Comparison of ENCODE assay signal across 21 cellular contexts in genomic region chrX:110755061-110755460, GRCh38. TPM values are rescaled to one million over a fixed set of nuclear protein-coding genes. Genes with fewer than 3 reads are reported as not detected.
"Had no signal": no experiment of that assay in that cellular context is flagged by ENCODE, and none has a peak within 500 bp of the region (broad histone marks: within the 10 kb centered on the region; RNA-seq: fewer than 3 reads in every experiment).

No MANE protein-coding gene starts in this region.

- H3K4me1 ChIP-seq: colonic mucosa, esophagus squamous epithelium, pancreas had no signal

- H3K27me3 ChIP-seq: colonic mucosa, esophagus squamous epithelium had no signal

- H3K36me3 ChIP-seq: colonic mucosa, esophagus squamous epithelium, pancreas had no signal

- H3K4me3 ChIP-seq: colonic mucosa, esophagus squamous epithelium, pancreas had no signal

- DNase-seq: activated CD4-positive, alpha-beta T cell treated with anti-CD3 and anti-CD28 coated beads, Interleukin-2, amount 50 U/mL, for 48 hours; activated CD4-positive, CD25-positive, alpha-beta regulatory T cell treated with anti-CD3 and anti-CD28 coated beads, Interleukin-2, amount 50 U/mL, for 72 hours; activated CD8-positive, alpha-beta memory T cell treated with anti-CD3 and anti-CD28 coated beads, Interleukin-2, amount 10 ng/mL, durations not matched to agents 7 days and 5 days; activated gamma-delta T cell; activated naive CD8-positive, alpha-beta T cell treated with anti-CD3 and anti-CD28 coated beads for 36 hours; activated T-cell treated with anti-CD3 and anti-CD28 coated beads, Interleukin-2, amount 50 U/mL, for 4 hours; aorta; caudate nucleus; colonic mucosa; esophagus squamous epithelium; glutamatergic neuron; immature natural killer cell; left colon; naive B cell; pancreas; retina; stimulated activated CD4-positive, alpha-beta T cell treated with anti-CD3 and anti-CD28 coated beads, Interleukin-15, amount 100 ng/mL, for 24 hours; stimulated activated CD4-positive, alpha-beta T cell treated with anti-CD3 and anti-CD28 coated beads, Interleukin-4, amount 100 ng/mL, for 24 hours; stimulated activated naive CD8-positive, alpha-beta T cell treated with anti-CD3 and anti-CD28 coated beads, Interleukin-15, amount 100 ng/mL, for 72 hours; T-helper 2 cell had no signal

- H3K27ac ChIP-seq: colonic mucosa, esophagus squamous epithelium, pancreas had no signal

- H3K9me3 ChIP-seq: colonic mucosa, esophagus squamous epithelium, pancreas had no signal

- ATAC-seq: activated CD8-positive, alpha-beta memory T cell treated with anti-CD3 and anti-CD28 coated beads, Interleukin-2, amount 10 ng/mL, durations not matched to agents 7 days and 5 days; activated T-cell treated with anti-CD3 and anti-CD28 coated beads, Interleukin-2, amount 50 U/mL, for 4 hours; left colon; pancreas; stimulated activated naive CD8-positive, alpha-beta T cell treated with anti-CD3 and anti-CD28 coated beads, Interleukin-15, amount 100 ng/mL, for 72 hours had no signal

RNA-seq across cellular contexts. Expression of gene CHRDL1, which starts 40.6 kb away (rescaled TPM):
- total RNA-seq: activated CD8-positive, alpha-beta memory T cell treated with anti-CD3 and anti-CD28 coated beads, Interleukin-2, amount 10 ng/mL, durations not matched to agents 7 days and 5 days; activated naive CD8-positive, alpha-beta T cell treated with anti-CD3 and anti-CD28 coated beads for 36 hours; lung microvascular endothelial cell had no signal
- polyA plus RNA-seq: immature natural killer cell had no signal
